Comparison of ENCODE assay signal across 11 cellular contexts in the genomic region with DNA sequence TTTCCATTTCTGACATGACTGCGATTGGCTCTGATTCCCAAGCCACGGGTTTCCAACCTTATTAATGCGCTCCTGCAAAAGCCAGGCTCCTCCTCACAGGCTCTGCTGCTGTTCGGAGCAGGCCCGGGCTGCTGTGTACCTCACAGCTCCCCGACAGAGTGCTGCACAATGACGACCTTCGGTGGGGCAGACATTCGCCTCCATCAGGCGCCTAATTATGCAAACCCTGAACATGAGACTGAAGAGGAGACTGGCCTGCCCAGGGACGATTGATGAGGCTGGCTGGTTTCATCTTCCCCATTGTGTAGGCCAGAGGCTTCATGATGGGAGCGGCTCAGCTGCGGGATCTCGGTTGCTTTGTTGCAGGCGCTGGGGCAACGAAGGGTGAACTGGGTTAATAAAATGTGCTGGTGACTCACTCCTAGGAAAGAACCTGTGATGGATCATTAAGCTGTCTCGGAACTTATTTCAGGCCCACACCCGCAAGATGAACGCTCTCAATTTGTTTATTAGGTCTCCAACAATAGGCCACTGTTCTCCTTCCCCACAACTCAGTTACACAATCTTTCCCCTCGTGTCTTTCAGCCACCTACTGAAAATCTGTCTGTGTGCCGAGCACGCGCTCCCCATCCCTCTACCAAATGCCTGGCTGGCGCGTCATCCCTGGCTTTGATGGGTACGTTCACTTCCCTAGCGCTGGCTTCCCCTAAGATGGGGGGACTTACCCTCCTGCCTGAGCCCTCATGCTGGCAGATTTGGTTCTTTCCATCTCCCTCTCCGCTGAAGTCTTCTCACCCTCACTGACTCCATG. TPM values are rescaled to one million over a fixed set of nuclear protein-coding genes. Genes with fewer than 3 reads are reported as not detected.
DNase-seq lines count a peak whose midpoint lies in the region; ATAC-seq, FAIRE-seq and TF ChIP-seq lines count a peak whose summit lies in the region.
"Had no signal": no experiment of that assay in that cellular context is flagged by ENCODE, and none has a peak within 500 bp of the region (broad histone marks: within the 10 kb centered on the region; RNA-seq: fewer than 3 reads in every experiment).

No MANE protein-coding gene starts in this region.

- H4K5ac ChIP-seq in IMR-90 (ENCODE audit: low read depth, low read length), result no peak overlapping the region

- no peak overlapping the region for H3K18ac ChIP-seq in IMR-90 (ENCODE audit: low read depth, low read length)

- TF ChIP-seq CTCF in IMR-90 (conservative IDR thresholded peaks at IDR 0.05; ENCODE audit: low read depth, low read length) (no peak), K562 (IDR thresholded peaks at IDR 0.05 in 2 of 3, conservative IDR thresholded peaks at IDR 0.05 in 1 of 3; ENCODE audit: insufficient read depth in 2 of 3, low read depth in 1 of 3, low read length in 3 of 3) (no peak)

- no peak overlapping the region for H3K4ac ChIP-seq in IMR-90 (ENCODE audit: low read depth, low read length)

- H2AK5ac ChIP-seq in IMR-90 (ENCODE audit: low read depth, low read length), result no peak overlapping the region

- H2BK20ac ChIP-seq in IMR-90 (ENCODE audit: low read depth, low read length), result no peak overlapping the region

- H3K79me1 ChIP-seq in IMR-90 (ENCODE audit: low read depth in 1 of 2, low read length in 2 of 2), result no peaks in the 10 kb centered on the region

- H3K27ac ChIP-seq in IMR-90 (ENCODE audit: insufficient read depth, low read length) (no peak overlapping the region), K562 (ENCODE audit: extremely low read depth, low read depth, low read length) (no peak overlapping the region), skin epidermis (peak overlapping the region in 20 of 21 experiments; percentile 27 to 84 (median 72))

- BruUV-seq in IMR-90 (replicated peaks; lab: Mats Ljungman, UMichigan) (no TSS peak), K562 (replicated peaks; lab: Mats Ljungman, UMichigan) (no TSS peak)

- in situ Hi-C loops in IMR-90 (cut with MboI; ENCODE audit: low sequenced_read_pairs), result no loop called here
- in situ Hi-C loops in K562 (cut with MboI), result no loop called here

- dilution Hi-C loops in IMR-90 (cut with HindIII; ENCODE audit: low sequenced_read_pairs, unreplicated experiment), result no loop called here

- peak overlapping the region; percentile 44 for H2AK9ac ChIP-seq in IMR-90 (replicated peaks; ENCODE audit: low read depth, low read length, poor library complexity)

- FAIRE-seq in K562 (lab: Jason Lieb, UNC), result no peak
- FAIRE-seq: TTC549 had no signal

- H3K4me1 ChIP-seq in IMR-90 (ENCODE audit: control insufficient read depth, insufficient read depth, low read length), result peaks cover 2% of the 10 kb centered on the region
- H3K4me1 ChIP-seq in K562 (replicated peaks in 1 of 2; ENCODE audit: control insufficient read depth in 2 of 2, insufficient read depth in 2 of 2, low read length in 2 of 2), result peaks cover 5 to 7% of the 10 kb centered on the region in 2 experiments; a peak in 3 of 5 replicates

- no peak overlapping the region for H4K91ac ChIP-seq in IMR-90 (ENCODE audit: insufficient read depth, low read depth, low read length)

- H3K79me2 ChIP-seq in K562 (ENCODE audit: control insufficient read depth, insufficient read depth, low read length), result no peaks in the 10 kb centered on the region

- H3K9me3 ChIP-seq in IMR-90 (ENCODE audit: control insufficient read depth, insufficient read depth, low read length) (no peaks in the 10 kb centered on the region), K562 (replicated peaks; ENCODE audit: control insufficient read depth, insufficient read depth, low read depth, low read length) (no peaks in the 10 kb centered on the region)

- no peak overlapping the region for H3K56ac ChIP-seq in IMR-90 (ENCODE audit: extremely low read depth, insufficient read depth, low read length)

- TF ChIP-seq RAD21 in IMR-90 (IDR thresholded peaks at IDR 0.05; ENCODE audit: low read length) (no peak), K562 (CRISPR knock-in tag; conservative IDR thresholded peaks at IDR 0.05 in 1 of 2, IDR thresholded peaks at IDR 0.05 in 1 of 2) (no peak)

- no peak for TF ChIP-seq POLR2A in IMR-90 (IDR thresholded peaks at IDR 0.05; ENCODE audit: low read depth, low read length)
- TF ChIP-seq POLR2A in K562 (conservative IDR thresholded peaks at IDR 0.05), result no peak

- H2BK5ac ChIP-seq in IMR-90 (ENCODE audit: low read depth, low read length, poor library complexity, severe bottlenecking), result no peak overlapping the region

- intact Hi-C loops in IMR-90 (cut with micrococcal nuclease), result no loop called here
- intact Hi-C loops in K562 (cut with micrococcal nuclease), result no loop called here

- no peak overlapping the region for H2BK120ac ChIP-seq in IMR-90 (ENCODE audit: low read depth, low read length)

- H3K27me3 ChIP-seq in IMR-90 (ENCODE audit: control insufficient read depth, insufficient read depth, low read length) (peaks cover 14% of the 10 kb centered on the region), K562 (ENCODE audit: control insufficient read depth in 2 of 2, insufficient read depth in 2 of 2, low read length in 2 of 2) (no peaks in the 10 kb centered on the region)

- CTCF ChIA-PET in IMR-90 (lab: Yijun Ruan, JAX), result no interaction called here
- CTCF ChIA-PET in K562 (lab: Yijun Ruan, JAX; ENCODE audit: low intra/inter-chr PET ratio), result no interaction called here

- H4K20me1 ChIP-seq in IMR-90 (ENCODE audit: insufficient read depth, low read length), result no peaks in the 10 kb centered on the region
- no peaks in the 10 kb centered on the region for H4K20me1 ChIP-seq in K562 (replicated peaks; ENCODE audit: control insufficient read depth, insufficient read depth, low read length)

- H3K9ac ChIP-seq in IMR-90 (ENCODE audit: low read depth, low read length) (no peak overlapping the region), K562 (ENCODE audit: insufficient read depth in 1 of 2, low read depth in 2 of 2, low read length in 2 of 2) (0 out of 4 replicates have a peak overlapping the region, but pooled peaks of 1 of the 2 experiments have one; percentile 21)

- TF ChIP-seq EP300 in K562 (IDR thresholded peaks at IDR 0.05; ENCODE audit: low read length), result no peak

- 0 out of 4 replicates have a peak overlapping the region, but pooled peaks of 1 of the 2 experiments have one; percentile 10 for H4K8ac ChIP-seq in IMR-90 (ENCODE audit: low read depth in 2 of 2, low read length in 2 of 2)

- H3K23ac ChIP-seq in IMR-90 (ENCODE audit: low read depth, low read length), result no peak overlapping the region

- H3K36me3 ChIP-seq in IMR-90 (ENCODE audit: control insufficient read depth, insufficient read depth, low read length), result no peaks in the 10 kb centered on the region
- H3K36me3 ChIP-seq in K562 (ENCODE audit: control insufficient read depth, insufficient read depth, low read length), result no peaks in the 10 kb centered on the region

- no peak overlapping the region for H2BK15ac ChIP-seq in IMR-90 (ENCODE audit: low read depth, low read length)

- H3K9me1 ChIP-seq in IMR-90 (ENCODE audit: insufficient read depth, low read length) (0 out of 2 replicates have a peak, but pooled peaks cover 3% of the 10 kb centered on the region), K562 (ENCODE audit: control insufficient read depth, insufficient read depth, low read length) (no peaks in the 10 kb centered on the region)

- H3K4me3 ChIP-seq in IMR-90 (ENCODE audit: insufficient read depth, low read depth, low read length), result no peak overlapping the region
- no peak overlapping the region for H3K4me3 ChIP-seq in K562
- H3K4me3 ChIP-seq in skin epidermis, result peak overlapping the region in 1 of 7 experiments; percentile 18

- peak; percentile 52 for DNase-seq in IMR-90
- peak in 1 of 4 experiments; percentile 3 for DNase-seq in K562 (ENCODE audit: extremely low read depth in 1 of 4, low spot score in 3 of 4)
- DNase-seq in kidney glomerular epithelial cell (lab: John Stamatoyannopoulos, UW), result peak; percentile 96
- no peak for DNase-seq in DMS 273 (lab: John Stamatoyannopoulos, UW; ENCODE audit: unreplicated experiment)
- DNase-seq in DMS114 treated with DMSO at 0.1 percent for 48 hours (lab: John Stamatoyannopoulos, UW; ENCODE audit: unreplicated experiment), result no peak
- no peak for DNase-seq in NCI-H2196 (lab: John Stamatoyannopoulos, UW; ENCODE audit: unreplicated experiment)
- DNase-seq: NCI-H1105 treated with DMSO at 0.1 percent for 48 hours; stimulated activated naive CD8-positive, alpha-beta T cell treated with anti-CD3 and anti-CD28 coated beads, Interleukin-15, Interleukin-2, amounts not matched to agents 100 U/mL and 50 U/mL, for 24 hours had no signal

- 0 out of 2 replicates have a peak overlapping the region, but pooled peaks have one; percentile 13 for H3K14ac ChIP-seq in IMR-90 (replicated peaks; ENCODE audit: low read depth, low read length)

- H2AFZ ChIP-seq in IMR-90 (replicated peaks; ENCODE audit: low read length, poor library complexity) (peak overlapping the region; percentile 78), K562 (ENCODE audit: low read depth, low read length) (peak overlapping the region; percentile 71)

- H3K4me2 ChIP-seq in IMR-90 (ENCODE audit: low read depth, low read length), result no peak overlapping the region
- H3K4me2 ChIP-seq in K562 (ENCODE audit: insufficient read depth, low read length), result no peak overlapping the region

- 59% methylated on average over 8 of the region's 28 CpGs; no CpG with 5 or more reads in 1 of the 2 experiments for WGBS in IMR-90 (ENCODE audit: extremely low coverage in 2 of 2, insufficient read length in 1 of 2), 2 experiments
- 62% methylated on average over 26 of the region's 28 CpGs for WGBS in K562 (ENCODE audit: insufficient coverage, low coverage, missing lambda C conversion rate)

- ATAC-seq in IMR-90 (ENCODE audit: low read depth) (no peak), K562 (no peak), GM21723 (IDR thresholded peaks at IDR 0.05; ENCODE audit: unreplicated experiment) (no peak)
- ATAC-seq: stimulated activated naive CD8-positive, alpha-beta T cell treated with anti-CD3 and anti-CD28 coated beads, Interleukin-15, Interleukin-2, amounts not matched to agents 100 U/mL and 50 U/mL, for 24 hours had no signal

- POLR2A ChIA-PET in IMR-90 (lab: Charles Lee; ENCODE audit: unreplicated experiment), result no interaction called here
- POLR2A ChIA-PET in K562 (lab: Yijun Ruan, JAX), result interaction anchor here (1.2 to 2.5 kb wide), 3 partner anchors 9 to 28 kb away, joined by 3 to 8 read pairs (median 3); a partner anchor contains a TSS

RNA-seq across cellular contexts. Expression of a gene that starts 27.2 kb away (rescaled TPM):
- total RNA-seq in IMR-90 (2012; rRNA removed), result 4.3 and 6.1 TPM in 2 replicates
- 9.0 and 9.2 TPM in 2 replicates for polyA plus RNA-seq in IMR-90 (2012; rRNA removed)
- 8.7 and 11.5 TPM in 2 replicates for polyA plus RNA-seq in IMR-90 (2012; cell fraction: cytosol; rRNA removed)
- 10.3 and 26.9 TPM in 2 replicates for polyA plus RNA-seq in IMR-90 (2012; cell fraction: nucleus; rRNA removed; ENCODE audit: low replicate concordance)
- total RNA-seq in K562 (2011; cell fraction: chromatin; rRNA removed; ENCODE audit: low replicate concordance), result 10.4 and 18.1 TPM in 2 replicates
- total RNA-seq in K562 (2011; cell fraction: nucleolus; rRNA removed), result 14.8 and 18.2 TPM in 2 replicates
- 19.9 and 21.5 TPM in 2 replicates for total RNA-seq in K562 (2011; cell fraction: nucleoplasm; rRNA removed)
- 4.8 and 13.9 TPM in 2 replicates for total RNA-seq in K562 (2014; rRNA removed)
- 12.4 and 13.2 TPM in 2 replicates for total RNA-seq in K562 (2014; rRNA removed; fragmentation: Illumina TruSeq; extraction: Trizol)
- total RNA-seq in K562 (2015; rRNA removed; fragmentation: Illumina TruSeq; extraction: Trizol), result 13.2 TPM in 2 replicates
- 29.9 and 31.0 TPM in 2 replicates for total RNA-seq in K562 (2021)
- 10.5 and 10.8 TPM in 2 replicates for polyA plus RNA-seq in K562 (2011; rRNA removed)
- 8.5 and 9.7 TPM in 2 replicates for polyA plus RNA-seq in K562 (2011; cell fraction: cytosol; rRNA removed)
- 17.6 and 24.1 TPM in 2 replicates for polyA plus RNA-seq in K562 (2011; cell fraction: nucleus; rRNA removed)
- 16.9 and 24.9 TPM in 2 replicates for polyA plus RNA-seq in K562 (2012)
- 14.9 and 17.6 TPM in 2 replicates for polyA plus RNA-seq in K562 (2014; fragmentation: Illumina TruSeq; extraction: Trizol)
- polyA plus RNA-seq in K562 (2014; fragmentation: Nextera tagmentation; extraction: Ambion mirVana), result 10 to 100 TPM; 44.9 to 63.7 TPM
- 10.9 and 11.8 TPM in 2 replicates for polyA plus RNA-seq in K562 (2014; rRNA removed)
- 19.1 and 19.5 TPM in 2 replicates for polyA minus RNA-seq in K562 (2011; rRNA and poly(A)+ RNA removed)
- 13.5 and 14.2 TPM in 2 replicates for polyA minus RNA-seq in K562 (2011; cell fraction: cytosol; rRNA and poly(A)+ RNA removed)
- 22.5 and 23.9 TPM in 2 replicates for polyA minus RNA-seq in K562 (2011; cell fraction: nucleus; rRNA and poly(A)+ RNA removed)

RNA-seq across cellular contexts. Expression of a gene that starts 58.0 kb away (rescaled TPM):
- total RNA-seq in IMR-90 (2012; rRNA removed) (not detected in 2 replicates), K562 (2014; rRNA removed) (not detected in 2 replicates), K562 (2014; rRNA removed; fragmentation: Illumina TruSeq; extraction: Trizol) (not detected in 2 replicates), K562 (2015; rRNA removed; fragmentation: Illumina TruSeq; extraction: Trizol) (not detected in 2 replicates), K562 (2021) (0.07 TPM in 1 of 2 replicates, not detected in the other)
- polyA plus RNA-seq in IMR-90 (2012; rRNA removed) (0.02 and 0.04 TPM in 2 replicates), K562 (2011; rRNA removed) (not detected in 2 replicates), K562 (2014; fragmentation: Illumina TruSeq; extraction: Trizol) (not detected in 2 replicates), K562 (2014; fragmentation: Nextera tagmentation; extraction: Ambion mirVana) (not detected), K562 (2014; rRNA removed) (not detected in 2 replicates)
- polyA plus RNA-seq in IMR-90 (2012; cell fraction: cytosol; rRNA removed), result 0.01 and 0.04 TPM in 2 replicates
- 0.11 and 0.16 TPM in 2 replicates for polyA plus RNA-seq in IMR-90 (2012; cell fraction: nucleus; rRNA removed; ENCODE audit: low replicate concordance)
- total RNA-seq in K562 (2011; cell fraction: chromatin; rRNA removed; ENCODE audit: low replicate concordance), result not detected in 2 replicates
- not detected in 2 replicates for total RNA-seq in K562 (2011; cell fraction: nucleolus; rRNA removed)
- total RNA-seq in K562 (2011; cell fraction: nucleoplasm; rRNA removed), result not detected in 2 replicates
- not detected in 2 replicates for polyA plus RNA-seq in K562 (2011; cell fraction: cytosol; rRNA removed)
- 0.04 TPM in 1 of 2 replicates, not detected in the other for polyA plus RNA-seq in K562 (2011; cell fraction: nucleus; rRNA removed)
- polyA plus RNA-seq in K562 (2012), result 0.01 and 0.03 TPM in 2 replicates
- polyA minus RNA-seq in K562 (2011; rRNA and poly(A)+ RNA removed), result not detected in 2 replicates
- polyA minus RNA-seq in K562 (2011; cell fraction: cytosol; rRNA and poly(A)+ RNA removed), result not detected in 2 replicates
- not detected in 2 replicates for polyA minus RNA-seq in K562 (2011; cell fraction: nucleus; rRNA and poly(A)+ RNA removed)

Comparison
In these comparisons a context has a peak if more than half of its experiments do, and no peak if none do; other contexts are left out.
1. DNase-seq: peak in IMR-90 (single experiment) and kidney glomerular epithelial cell (single experiment); none in DMS 273 (single experiment), DMS114 treated with DMSO at 0.1 percent for 48 hours (single experiment) and NCI-H2196 (single experiment).
2. H3K27ac ChIP-seq: peak in skin epidermis (20 of 21); none in IMR-90 (single experiment) and K562 (single experiment).